22 cellular contexts compared by ENCODE assay signal in genomic region chr21:42276526-42277154, GRCh38. TPM values are rescaled to one million over a fixed set of nuclear protein-coding genes. Genes with fewer than 3 reads are reported as not detected.
A peak's percentile ranks its signal among the peaks of the same experiment; 100 is the strongest.
DNase-seq lines count a peak whose midpoint lies in the region; ATAC-seq and TF ChIP-seq lines count a peak whose summit lies in the region.
"Had no signal": no experiment of that assay in that cellular context is flagged by ENCODE, and none has a peak within 500 bp of the region (broad histone marks: within the 10 kb centered on the region; RNA-seq: fewer than 3 reads in every experiment).

No MANE protein-coding gene starts in this region.

- H2BK15ac ChIP-seq in neuronal stem cell (ENCODE audit: low read length): peak overlapping the region; percentile 77

- peak overlapping the region; percentile 16 for H2BK5ac ChIP-seq in neuronal stem cell (ENCODE audit: low read length)

- peak overlapping the region; percentile 76 for H3K23ac ChIP-seq in neuronal stem cell (ENCODE audit: low read depth, low read length, poor library complexity)

- in situ Hi-C loops in HAP-1 (cut with MboI; ENCODE audit: low sequenced_read_pairs): no loop called here

- ATAC-seq in DND-41 (ENCODE audit: insufficient read depth, low read depth): no peak
- ATAC-seq in GM21367 (IDR thresholded peaks at IDR 0.05; ENCODE audit: unreplicated experiment): no peak
- ATAC-seq in HG03045 (IDR thresholded peaks at IDR 0.05; ENCODE audit: unreplicated experiment): no peak
- ATAC-seq: activated CD8-positive, alpha-beta memory T cell treated with anti-CD3 and anti-CD28 coated beads, Interleukin-2, amount 10 ng/mL, durations not matched to agents 7 days and 5 days; activated naive CD4-positive, alpha-beta T cell treated with anti-CD3 and anti-CD28 coated beads, Interleukin-2, amount 50 U/mL, for 72 hours; gastroesophageal sphincter; natural killer cell had no signal

- H2BK120ac ChIP-seq in neuronal stem cell (ENCODE audit: low read depth, low read length): no peak overlapping the region

- no peak overlapping the region for H4K8ac ChIP-seq in neuronal stem cell (ENCODE audit: low read depth, low read length)

- peaks cover 89% of the 10 kb centered on the region for H3K36me3 ChIP-seq in DND-41 (ENCODE audit: insufficient read depth, low read length)
- H3K36me3 ChIP-seq in HEK293 (ENCODE audit: control insufficient read depth in 2 of 2, insufficient read depth in 1 of 2, low read length in 2 of 2): no peaks in the 10 kb centered on the region
- peaks cover 0 to 2% of the 10 kb centered on the region in 2 donors for H3K36me3 ChIP-seq in neuronal stem cell (replicated peaks in 1 of 2; ENCODE audit: control insufficient read depth in 2 of 2, insufficient read depth in 2 of 2, low read length in 2 of 2)
- H3K36me3 ChIP-seq in HAP-1 (replicated peaks): no peaks in the 10 kb centered on the region
- H3K36me3 ChIP-seq: right lobe of liver, thoracic aorta had no signal

- H4K20me1 ChIP-seq in DND-41 (ENCODE audit: insufficient read depth, low read length): 0 out of 2 replicates have a peak, but pooled peaks cover 3% of the 10 kb centered on the region

- no peak overlapping the region for H3K27ac ChIP-seq in DND-41 (ENCODE audit: low read length)
- H3K27ac ChIP-seq in HEK293 (ENCODE audit: extremely low read depth, low read depth, low read length): no peak overlapping the region
- no peak overlapping the region for H3K27ac ChIP-seq in neuronal stem cell (replicated peaks; ENCODE audit: low read length)
- H3K27ac ChIP-seq: esophagus squamous epithelium, gastroesophageal sphincter, KMS-11, right lobe of liver, thoracic aorta had no signal

- no peak overlapping the region for H3K9ac ChIP-seq in DND-41 (ENCODE audit: low read depth, low read length)
- peak overlapping the region; percentile 64 for H3K9ac ChIP-seq in neuronal stem cell (ENCODE audit: low read depth, low read length, poor library complexity)
- H3K9ac ChIP-seq: KMS-11 had no signal

- no peaks in the 10 kb centered on the region for H3K79me2 ChIP-seq in DND-41 (ENCODE audit: insufficient read depth, low read length)

- no peak overlapping the region for H3K4me2 ChIP-seq in DND-41 (ENCODE audit: insufficient read depth, low read length)
- no peak overlapping the region for H3K4me2 ChIP-seq in neuronal stem cell (ENCODE audit: insufficient read depth, low read length, poor library complexity, severe bottlenecking)
- H3K4me2 ChIP-seq: KMS-11 had no signal

- H2AFZ ChIP-seq in DND-41 (ENCODE audit: low read depth, low read length) (no peak overlapping the region), neuronal stem cell (ENCODE audit: low read length) (no peak overlapping the region)

- H3K18ac ChIP-seq in neuronal stem cell (ENCODE audit: low read length): peak overlapping the region; percentile 82

- no peak overlapping the region for H3K14ac ChIP-seq in neuronal stem cell (ENCODE audit: low read length)

- H3K9me3 ChIP-seq in DND-41 (ENCODE audit: insufficient read depth, low read length, severe bottlenecking) (no peaks in the 10 kb centered on the region), HEK293 (ENCODE audit: control insufficient read depth, insufficient read depth, low read depth, low read length) (no peaks in the 10 kb centered on the region), neuronal stem cell (replicated peaks in 1 of 2; ENCODE audit: control insufficient read depth in 2 of 2, insufficient read depth in 1 of 2, low read depth in 1 of 2, low read length in 2 of 2) (no peaks in the 10 kb centered on the region), HAP-1 (no peaks in the 10 kb centered on the region)
- H3K9me3 ChIP-seq: esophagus squamous epithelium, gastroesophageal sphincter, right lobe of liver, thoracic aorta had no signal

- no peaks in the 10 kb centered on the region for H3K27me3 ChIP-seq in DND-41 (ENCODE audit: insufficient read depth, low read length, poor library complexity)
- no peaks in the 10 kb centered on the region for H3K27me3 ChIP-seq in neuronal stem cell (ENCODE audit: control insufficient read depth in 3 of 3, insufficient read depth in 3 of 3, low read depth in 1 of 3, low read length in 3 of 3)
- no peaks in the 10 kb centered on the region for H3K27me3 ChIP-seq in HAP-1 (ENCODE audit: low read depth)
- H3K27me3 ChIP-seq: gastroesophageal sphincter, right lobe of liver had no signal

- TF ChIP-seq CTCF in DND-41 (IDR thresholded peaks at IDR 0.05; ENCODE audit: borderline replicate concordance, extremely low read depth, low read length, poor library complexity, severe bottlenecking) (peak; percentile 57), HEK293 (tag by site-specific recombination; IDR thresholded peaks at IDR 0.05) (peak; percentile 65)

- H3K4me1 ChIP-seq in DND-41 (ENCODE audit: insufficient read depth, low read length): no peaks in the 10 kb centered on the region
- H3K4me1 ChIP-seq in HEK293 (ENCODE audit: control insufficient read depth, insufficient read depth, low read length): no peaks in the 10 kb centered on the region
- H3K4me1 ChIP-seq in neuronal stem cell (ENCODE audit: control insufficient read depth in 2 of 2, insufficient read depth in 1 of 2, low read depth in 1 of 2, low read length in 2 of 2): peaks cover 0 to 2% of the 10 kb centered on the region in 2 donors
- H3K4me1 ChIP-seq in HAP-1: no peaks in the 10 kb centered on the region
- H3K4me1 ChIP-seq: esophagus squamous epithelium, gastroesophageal sphincter had no signal

- CTCF ChIA-PET in HEK293 (lab: Yijun Ruan, JAX): interaction anchor here (1.4 to 2.0 kb wide), 3 partner anchors 17 to 126 kb away, joined by 3 to 9 read pairs (median 5); no protein-coding TSS in a partner anchor

- no peaks in the 10 kb centered on the region for H3K79me1 ChIP-seq in neuronal stem cell (ENCODE audit: low read depth, low read length)

- no peak overlapping the region for H2BK12ac ChIP-seq in neuronal stem cell (ENCODE audit: low read length)

- WGBS in neuronal stem cell (ENCODE audit: extremely low coverage in 2 of 2, insufficient read length in 2 of 2, insufficient replicate concordance in 1 of 2), 2 donors: no CpG with 5 or more reads among the region's 17 CpGs

- H3K4ac ChIP-seq in neuronal stem cell (ENCODE audit: low read length): peak overlapping the region; percentile 5

- no peak for DNase-seq in DND-41
- DNase-seq in cerebellar cortex (ENCODE audit: low spot score): peak; percentile 19
- no peak for DNase-seq in neuronal stem cell (ENCODE audit: low spot score)
- DNase-seq in HAP-1 (ENCODE audit: low spot score in 2 of 2): no peak
- DNase-seq: activated CD4-positive, alpha-beta T cell treated with anti-CD3 and anti-CD28 coated beads, Interleukin-2, amount 50 U/mL, for 1 hour; activated CD8-positive, alpha-beta memory T cell treated with anti-CD3 and anti-CD28 coated beads, Interleukin-2, amount 10 ng/mL, durations not matched to agents 7 days and 5 days; aorta; effector memory CD4-positive, alpha-beta T cell; esophagus squamous epithelium; GF-D8; natural killer cell; NCI-H187 treated with DMSO at 0.1 percent for 48 hours; NCI-H69; stimulated activated naive CD4-positive, alpha-beta T cell treated with Interleukin-2 at 50 U/mL for 16 hours had no signal

- POLR2A ChIA-PET in HEK293 (lab: Yijun Ruan, JAX): no interaction called here

- peak overlapping the region; percentile 76 for H4K91ac ChIP-seq in neuronal stem cell (ENCODE audit: low read depth, low read length, poor library complexity)

- H2AK5ac ChIP-seq in neuronal stem cell (ENCODE audit: low read depth, low read length): no peak overlapping the region

- no peak overlapping the region for H3K4me3 ChIP-seq in DND-41 (ENCODE audit: low read depth in 1 of 2, low read length in 2 of 2)
- no peak overlapping the region for H3K4me3 ChIP-seq in HEK293 (ENCODE audit: low read depth, low read length)
- no peak overlapping the region for H3K4me3 ChIP-seq in neuronal stem cell (ENCODE audit: low read length in 2 of 2)
- no peak overlapping the region for H3K4me3 ChIP-seq in HAP-1
- H3K4me3 ChIP-seq: esophagus squamous epithelium, gastroesophageal sphincter, right lobe of liver, thoracic aorta had no signal

TF ChIP-seq in HEK293, 187 proteins besides CTCF, POLR2A, EP300 and RAD21:
- TF ChIP-seq ZBTB44 (tag by site-specific recombination; IDR thresholded peaks at IDR 0.05) (peak; percentile 82; the same call in 1 of the 2 replicates), KLF1 (tag by site-specific recombination; IDR thresholded peaks at IDR 0.05) (no peak)

RNA-seq across cellular contexts. Expression of gene TFF3, which starts 38.6 kb away (rescaled TPM):
- not detected for polyA plus RNA-seq in neuronal stem cell (2013, experiment 1 of 2)
- polyA plus RNA-seq in neuronal stem cell (2013, experiment 2 of 2): 0.15 TPM

RNA-seq across cellular contexts. Expression of gene ABCG1, which starts 57.7 kb away (rescaled TPM):
- 1.4 TPM for polyA plus RNA-seq in neuronal stem cell (2013, experiment 1 of 2)
- 1.8 TPM for polyA plus RNA-seq in neuronal stem cell (2013, experiment 2 of 2)
